Comparison of ENCODE assay signal across 8 cellular contexts in genomic region chr2:178479275-178479616, GRCh38. TPM values are rescaled to one million over a fixed set of nuclear protein-coding genes. Genes with fewer than 3 reads are reported as not detected.
A peak's percentile ranks its signal among the peaks of the same experiment; 100 is the strongest.
DNase-seq lines count a peak whose midpoint lies in the region; ATAC-seq and TF ChIP-seq lines count a peak whose summit lies in the region.

No MANE protein-coding gene starts in this region.

- H4K20me1 ChIP-seq in BLaER1 (peaks cover 32% of the 10 kb centered on the region), Karpas-422 (ENCODE audit: insufficient read depth, low read depth, low read length) (0 out of 2 replicates have a peak, but pooled peaks cover 11% of the 10 kb centered on the region), neural cell (ENCODE audit: insufficient read depth) (no peaks in the 10 kb centered on the region)

- no peaks in the 10 kb centered on the region for H3K9me3 ChIP-seq in BLaER1
- no peaks in the 10 kb centered on the region for H3K9me3 ChIP-seq in Karpas-422 (ENCODE audit: low read length)
- H3K9me3 ChIP-seq in colonic mucosa, result no peaks in the 10 kb centered on the region
- no peaks in the 10 kb centered on the region for H3K9me3 ChIP-seq in neural cell (ENCODE audit: low read length)

- peak overlapping the region; percentile 97 for H2AFZ ChIP-seq in Karpas-422 (ENCODE audit: low read length)
- no peak overlapping the region for H2AFZ ChIP-seq in neural cell (ENCODE audit: low read depth, low read length)

- no peak for TF ChIP-seq EP300 in neural cell (conservative IDR thresholded peaks at IDR 0.05; ENCODE audit: poor library complexity, severe bottlenecking)

- no peak for ATAC-seq in left colon

- H3K9ac ChIP-seq in BLaER1 (0 out of 2 replicates have a peak overlapping the region, but pooled peaks have one; percentile 85), Karpas-422 (ENCODE audit: low read length) (peak overlapping the region; percentile 81), colonic mucosa (ENCODE audit: low read depth in 2 of 2, low read length in 2 of 2) (peak overlapping the region; percentile 25 to 98), neural cell (ENCODE audit: low read length) (peak overlapping the region; percentile 84)

- H3K4me3 ChIP-seq in BLaER1, result peak overlapping the region; percentile 73
- peak overlapping the region; percentile 77 for H3K4me3 ChIP-seq in Karpas-422 (ENCODE audit: low read length)
- peak overlapping the region; percentile 42 for H3K4me3 ChIP-seq in colonic mucosa
- H3K4me3 ChIP-seq in neural cell (ENCODE audit: low read length), result peak overlapping the region; percentile 82

- no peak overlapping the region for H3K27ac ChIP-seq in BLaER1
- H3K27ac ChIP-seq in Karpas-422 (ENCODE audit: low read length), result peak overlapping the region; percentile 84
- peak overlapping the region; percentile 97 for H3K27ac ChIP-seq in colonic mucosa
- peak overlapping the region; percentile 95 for H3K27ac ChIP-seq in neural cell (ENCODE audit: low read length)

- DNase-seq in Karpas-422, result no peak
- DNase-seq in colonic mucosa, result no peak
- DNase-seq in DMS79 treated with DMSO at 0.1 percent for 48 hours (lab: John Stamatoyannopoulos, UW), result no peak
- DNase-seq in NCI-H146 treated with DMSO at 0.1 percent for 48 hours (lab: John Stamatoyannopoulos, UW; ENCODE audit: unreplicated experiment), result no peak
- no peak for DNase-seq in T1000 (lab: John Stamatoyannopoulos, UW)
- DNase-seq in left colon, result no peak

- H3F3A ChIP-seq in neural cell (ENCODE audit: insufficient read depth, low read length, poor library complexity, severe bottlenecking), result peaks cover 3% of the 10 kb centered on the region

- no peaks in the 10 kb centered on the region for H3K36me3 ChIP-seq in BLaER1
- H3K36me3 ChIP-seq in Karpas-422 (ENCODE audit: insufficient read depth, low read length), result no peaks in the 10 kb centered on the region
- no peaks in the 10 kb centered on the region for H3K36me3 ChIP-seq in colonic mucosa
- no peaks in the 10 kb centered on the region for H3K36me3 ChIP-seq in neural cell (ENCODE audit: insufficient read depth, low read length)

- no peak for TF ChIP-seq RAD21 in neural cell (conservative IDR thresholded peaks at IDR 0.05)

- peak overlapping the region; percentile 91 for H3K4me2 ChIP-seq in BLaER1
- peak overlapping the region; percentile 90 for H3K4me2 ChIP-seq in Karpas-422 (ENCODE audit: low read depth, low read length, poor library complexity, severe bottlenecking)
- no peak overlapping the region for H3K4me2 ChIP-seq in neural cell (ENCODE audit: low read length)

- H3K4me1 ChIP-seq in BLaER1, result peaks cover 65% of the 10 kb centered on the region
- peaks cover 49% of the 10 kb centered on the region for H3K4me1 ChIP-seq in Karpas-422 (ENCODE audit: low read length)
- peaks cover 16% of the 10 kb centered on the region for H3K4me1 ChIP-seq in colonic mucosa

- TF ChIP-seq CTCF in colonic mucosa (IDR thresholded peaks at IDR 0.05) (no peak), neural cell (IDR thresholded peaks at IDR 0.05; ENCODE audit: poor library complexity, severe bottlenecking) (no peak)

- no peaks in the 10 kb centered on the region for H3K27me3 ChIP-seq in BLaER1
- no peaks in the 10 kb centered on the region for H3K27me3 ChIP-seq in Karpas-422 (ENCODE audit: low read length)
- no peaks in the 10 kb centered on the region for H3K27me3 ChIP-seq in colonic mucosa
- no peaks in the 10 kb centered on the region for H3K27me3 ChIP-seq in neural cell (ENCODE audit: insufficient read depth, low read depth, low read length)

- intact Hi-C loops in colonic mucosa (cut with DNase I), result no loop called here
- intact Hi-C loops in left colon (cut with DNase I, micrococcal nuclease), result no loop called here

- H3K9me2 ChIP-seq in Karpas-422 (replicated peaks; ENCODE audit: insufficient read depth, low read length) (no peaks in the 10 kb centered on the region), neural cell (ENCODE audit: insufficient read depth, low read length) (no peaks in the 10 kb centered on the region)

- H3K79me2 ChIP-seq in Karpas-422 (ENCODE audit: low read length) (peaks cover 69% of the 10 kb centered on the region), neural cell (replicated peaks; ENCODE audit: insufficient read depth, low read length) (peaks cover 60% of the 10 kb centered on the region)

TF ChIP-seq in neural cell, 6 proteins besides CTCF, POLR2A, EP300 and RAD21:
- TF ChIP-seq TAF1 (IDR thresholded peaks at IDR 0.05; ENCODE audit: low read depth) (no peak), EZH2 (IDR thresholded peaks at IDR 0.05; ENCODE audit: borderline replicate concordance, insufficient read depth, low read length, poor library complexity, severe bottlenecking) (no peak), REST (IDR thresholded peaks at IDR 0.05; ENCODE audit: borderline replicate concordance) (no peak), SMC3 (conservative IDR thresholded peaks at IDR 0.05; ENCODE audit: poor library complexity) (no peak), POLR2AphosphoS5 (IDR thresholded peaks at IDR 0.05) (no peak), MXI1 (conservative IDR thresholded peaks at IDR 0.05; ENCODE audit: poor library complexity, severe bottlenecking) (no peak)
TF ChIP-seq in neural cell: peak in this region for 0.

RNA-seq across cellular contexts. Expression of gene FKBP7, which starts 0.8 kb away (rescaled TPM):
- 6.2 and 23.1 TPM in 2 replicates for total RNA-seq in Karpas-422 (2014; rRNA removed; shearing (Covaris generic); ENCODE audit: low replicate concordance)
- total RNA-seq in colonic mucosa, result 1 to 10 TPM; 2.6 to 3.9 TPM
- 32.6 and 46.1 TPM in 2 replicates for polyA plus RNA-seq in neural cell
- 22.9 and 29.1 TPM in 2 replicates for polyA minus RNA-seq in neural cell
- total RNA-seq in left colon, result 1 to 10 TPM; 2.4 to 3.5 TPM

RNA-seq across cellular contexts. Expression of gene PLEKHA3, which starts 1.0 kb away (rescaled TPM):
- total RNA-seq in Karpas-422 (2014; rRNA removed; shearing (Covaris generic); ENCODE audit: low replicate concordance), result 8.4 and 11.0 TPM in 2 replicates
- total RNA-seq in colonic mucosa (10 to 100 TPM; 19.3 to 26.1 TPM), left colon (10 to 100 TPM; 17.7 to 31.9 TPM)
- polyA plus RNA-seq in neural cell, result 14.3 and 16.8 TPM in 2 replicates
- 26.3 and 30.3 TPM in 2 replicates for polyA minus RNA-seq in neural cell

RNA-seq across cellular contexts. Expression of gene PJVK, which starts 28.1 kb away (rescaled TPM):
- total RNA-seq in Karpas-422 (2014; rRNA removed; shearing (Covaris generic); ENCODE audit: low replicate concordance), result 4.7 and 8.9 TPM in 2 replicates
- total RNA-seq in colonic mucosa (1 to 10 TPM in 1 of 2 donors, under 1 TPM in 1; 0.96 to 1.8 TPM), left colon (1 to 10 TPM; 1.1 TPM)
- 3.6 and 5.5 TPM in 2 replicates for polyA plus RNA-seq in neural cell
- 2.3 and 2.4 TPM in 2 replicates for polyA minus RNA-seq in neural cell

RNA-seq across cellular contexts. Expression of gene PRKRA, which starts 28.3 kb away (rescaled TPM):
- total RNA-seq in Karpas-422 (2014; rRNA removed; shearing (Covaris generic); ENCODE audit: low replicate concordance), result 90.5 and 117 TPM in 2 replicates
- total RNA-seq in colonic mucosa, result 10 to 100 TPM; 34.0 to 37.1 TPM
- polyA plus RNA-seq in neural cell, result 77.7 and 91.8 TPM in 2 replicates
- 60.9 and 67.8 TPM in 2 replicates for polyA minus RNA-seq in neural cell
- total RNA-seq in left colon, result 10 to 100 TPM; 31.1 to 31.4 TPM
